ENCODE assay signal across 1 cellular context in genomic region chr4:187993827-187994226, GRCh38.
TF ChIP-seq lines count a peak whose summit lies in the region.

No MANE protein-coding gene starts in this region.

TF ChIP-seq in HepG2, 621 proteins besides CTCF, POLR2A, EP300 and RAD21:
- no peak for TF ChIP-seq PPARG (CRISPR knock-in tag; conservative IDR thresholded peaks at IDR 0.05)
- TF ChIP-seq ARHGAP35 (CRISPR knock-in tag; IDR thresholded peaks at IDR 0.05; ENCODE audit: borderline replicate concordance) = no peak
- TF ChIP-seq ZNF362 (CRISPR knock-in tag; IDR thresholded peaks at IDR 0.05; ENCODE audit: borderline replicate concordance) = no peak
- TF ChIP-seq STAG1 (CRISPR knock-in tag; IDR thresholded peaks at IDR 0.05) = peak; percentile 17; the same call in 1 of the 2 replicates
- TF ChIP-seq SMC3 (IDR thresholded peaks at IDR 0.05; ENCODE audit: low read length) = 0 out of 2 replicates have a peak, but pooled peaks have one; percentile 12
- no peak for TF ChIP-seq HINFP (CRISPR knock-in tag; IDR thresholded peaks at IDR 0.05; ENCODE audit: low read depth)
- TF ChIP-seq BRCA1 (CRISPR knock-in tag; IDR thresholded peaks at IDR 0.05) = no peak
TF ChIP-seq in HepG2: peak in this region for 2.
